14 cellular contexts compared by ENCODE assay signal in the genomic region with DNA sequence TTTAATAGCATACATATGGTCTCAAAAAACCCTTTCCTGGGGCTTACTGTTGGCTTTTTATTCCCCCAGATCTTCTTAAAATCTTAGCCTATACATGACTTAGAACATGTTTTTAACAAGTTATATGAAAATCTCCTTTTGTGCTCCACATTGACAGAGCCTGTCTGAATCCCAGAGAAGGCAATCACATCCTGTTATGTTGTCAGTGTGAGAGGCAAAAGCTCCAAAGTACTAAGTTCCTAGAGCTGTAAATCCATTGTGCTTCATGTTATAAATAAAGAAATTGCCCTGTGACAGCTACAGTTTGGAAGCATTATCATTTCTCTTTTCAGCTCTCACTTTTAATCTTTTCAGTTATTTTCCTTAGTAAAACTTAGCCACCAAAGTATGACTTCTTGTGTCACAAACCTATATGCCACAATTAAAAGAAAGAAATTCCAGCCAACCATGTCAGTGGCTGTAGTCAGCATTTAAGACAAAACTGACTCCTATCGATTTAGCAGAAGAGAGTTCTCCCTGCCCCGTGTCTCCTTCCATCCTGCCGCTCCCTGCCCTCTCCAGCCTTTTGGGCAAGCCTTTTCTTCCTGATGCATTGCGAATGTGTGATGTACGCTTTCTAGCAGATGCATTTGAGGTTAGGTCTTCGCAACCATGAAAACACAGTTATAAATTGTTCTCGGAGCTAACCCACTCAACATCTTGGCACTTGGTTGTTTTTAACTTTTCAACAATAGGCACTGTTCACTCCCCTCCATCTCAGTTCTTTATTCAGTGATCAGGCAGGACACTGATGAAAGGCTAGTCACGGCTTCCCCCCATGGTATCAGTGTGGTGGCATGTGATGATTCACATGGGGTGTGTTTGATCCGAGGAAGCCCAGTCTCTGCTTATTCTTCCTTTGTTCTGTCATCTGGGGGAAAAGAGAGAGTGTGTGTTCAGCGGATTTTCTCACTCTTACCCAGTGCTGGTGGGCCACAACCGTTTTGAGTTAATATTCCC.
A peak's percentile ranks its signal among the peaks of the same experiment; 100 is the strongest.
DNase-seq lines count a peak whose midpoint lies in the region; ATAC-seq lines count a peak whose summit lies in the region.
"Had no signal": no experiment of that assay in that cellular context is flagged by ENCODE, and none has a peak within 500 bp of the region (broad histone marks: within the 10 kb centered on the region; RNA-seq: fewer than 3 reads in every experiment).

No MANE protein-coding gene starts in this region.

- H3K4me1 ChIP-seq in CD4-positive, alpha-beta memory T cell (ENCODE audit: insufficient read depth, low read length) = no peaks in the 10 kb centered on the region

- ATAC-seq in HG02571 (IDR thresholded peaks at IDR 0.05; ENCODE audit: unreplicated experiment) = no peak

- H3K4me3 ChIP-seq in CD4-positive, alpha-beta memory T cell (ENCODE audit: low read length in 2 of 2) = no peak overlapping the region
- H3K4me3 ChIP-seq: skin epidermis had no signal

- CTCF ChIA-PET in CD4-positive, alpha-beta memory T cell (lab: Charles Lee; ENCODE audit: partially characterized antibody) = no interaction called here

- no peaks in the 10 kb centered on the region for H3K27me3 ChIP-seq in CD4-positive, alpha-beta memory T cell (ENCODE audit: insufficient read depth, low read length)

- no peak overlapping the region for H3K27ac Mint-ChIP-seq in CD4-positive, alpha-beta memory T cell

- H3K36me3 ChIP-seq in CD4-positive, alpha-beta memory T cell (ENCODE audit: insufficient read depth, low read length) = no peaks in the 10 kb centered on the region

- no peak overlapping the region for H3K4me3 Mint-ChIP-seq in CD4-positive, alpha-beta memory T cell

- H3K9me3 ChIP-seq in CD4-positive, alpha-beta memory T cell (ENCODE audit: control insufficient read depth in 1 of 2, low read length in 2 of 2) = peaks cover 0 to 4% of the 10 kb centered on the region in 2 donors

- intact Hi-C loops in CD4-positive, alpha-beta memory T cell (cut with micrococcal nuclease) = no loop called here

- POLR2A ChIA-PET in CD4-positive, alpha-beta memory T cell (lab: Charles Lee; ENCODE audit: partially characterized antibody) = no interaction called here

- H3K27ac ChIP-seq in cingulate gyrus (ENCODE audit: low read depth, low read length) = peak overlapping the region; percentile 76
- no peak overlapping the region for H3K27ac ChIP-seq in CD4-positive, alpha-beta memory T cell (ENCODE audit: low read depth, low read length)
- H3K27ac ChIP-seq: skin epidermis had no signal

- peak; percentile 15 for DNase-seq in 8988T
- DNase-seq in M059J (ENCODE audit: low read depth) = peak; percentile 64
- DNase-seq in medulla oblongata (ENCODE audit: extremely low spot score) = peak; percentile 96
- DNase-seq in CD4-positive, alpha-beta memory T cell = no peak
- DNase-seq in NCI-H446 (lab: John Stamatoyannopoulos, UW) = no peak
- DNase-seq in NCI-H128 (lab: John Stamatoyannopoulos, UW; ENCODE audit: unreplicated experiment) = no peak
- DNase-seq: ACHN; activated CD8-positive, alpha-beta memory T cell treated with anti-CD3 and anti-CD28 coated beads, Interleukin-2, amount 50 U/mL, for 48 hours; kidney; NCI-H774; T-helper 2 cell had no signal

- peaks cover 0 to 3% (median 0%) of the 10 kb centered on the region in 4 donors for H3K4me1 Mint-ChIP-seq in CD4-positive, alpha-beta memory T cell

- H3K36me3 Mint-ChIP-seq in CD4-positive, alpha-beta memory T cell = peaks cover 57 to 72% of the 10 kb centered on the region in 2 donors

- H3K27me3 Mint-ChIP-seq in CD4-positive, alpha-beta memory T cell = no peaks in the 10 kb centered on the region

- peaks cover 0 to 23% (median 11%) of the 10 kb centered on the region in 8 donors for H3K9me3 Mint-ChIP-seq in CD4-positive, alpha-beta memory T cell

Comparison
In these comparisons a context has a peak if more than half of its experiments do, and no peak if none do; other contexts are left out.
1. DNase-seq: peak in 8988T (single experiment), M059J (single experiment) and medulla oblongata (single experiment); none in CD4-positive, alpha-beta memory T cell (0 of 5), NCI-H446 (0 of 2) and NCI-H128 (single experiment).